Comparison of ENCODE assay signal across 8 cellular contexts in genomic region chr4:69115151-69115850, GRCh38. TPM values are rescaled to one million over a fixed set of nuclear protein-coding genes. Genes with fewer than 3 reads are reported as not detected.
"Had no signal": no experiment of that assay in that cellular context is flagged by ENCODE, and none has a peak within 500 bp of the region (broad histone marks: within the 10 kb centered on the region; RNA-seq: fewer than 3 reads in every experiment).

No MANE protein-coding gene starts in this region.

RNA-seq across cellular contexts. Expression of gene UGT2B7, which starts 19.0 kb away (rescaled TPM):
- total RNA-seq: naive thymus-derived CD8-positive, alpha-beta T cell; natural killer cell treated with Interleukin-12 subunit alpha and Interleukin-12 subunit beta and Interleukin-15 and Interleukin-18, amount 100 ng/mL, for 72 hours; omental fat pad; psoas muscle; right cardiac atrium; sigmoid colon; skeletal muscle tissue; spleen had no signal
- polyA plus RNA-seq: naive thymus-derived CD8-positive, alpha-beta T cell; right cardiac atrium; spleen had no signal
